ENCODE assay signal across 1 cellular context in genomic region chrX:119427024-119427794, GRCh38.
TF ChIP-seq lines count a peak whose summit lies in the region.

No MANE protein-coding gene starts in this region.

TF ChIP-seq in GM12878, 131 proteins besides CTCF, POLR2A, EP300 and RAD21 (continued from another document):
- TF ChIP-seq TCF12 (IDR thresholded peaks at IDR 0.05; ENCODE audit: low read depth, low read length): 0 out of 2 replicates have a peak, but pooled peaks have one; percentile 25
- peak; percentile 72 for TF ChIP-seq RUNX3 (IDR thresholded peaks at IDR 0.05; ENCODE audit: low read length)
- TF ChIP-seq ASH2L (IDR thresholded peaks at IDR 0.05; ENCODE audit: borderline replicate concordance, low read depth): no peak
